24 cellular contexts compared by ENCODE assay signal in genomic region chr2:197368412-197368811, GRCh38. TPM values are rescaled to one million over a fixed set of nuclear protein-coding genes. Genes with fewer than 3 reads are reported as not detected.
A peak's percentile ranks its signal among the peaks of the same experiment; 100 is the strongest.
DNase-seq lines count a peak whose midpoint lies in the region; ATAC-seq, FAIRE-seq and TF ChIP-seq lines count a peak whose summit lies in the region.
"Had no signal": no experiment of that assay in that cellular context is flagged by ENCODE, and none has a peak within 500 bp of the region (broad histone marks: within the 10 kb centered on the region; RNA-seq: fewer than 3 reads in every experiment).

No MANE protein-coding gene starts in this region.

- no peaks in the 10 kb centered on the region for H3K27me3 ChIP-seq in gastrocnemius medialis
- H3K27me3 ChIP-seq: BE2C had no signal

- H3K27ac Mint-ChIP-seq in activated CD4-positive, alpha-beta T cell treated with anti-CD3 and anti-CD28 coated beads, Interleukin-2, amount 10 ng/mL, durations not matched to agents 7 days and 5 days, result peak overlapping the region; percentile 48
- no peak overlapping the region for H3K27ac Mint-ChIP-seq in activated CD4-positive, alpha-beta T cell treated with anti-CD3 and anti-CD28 coated beads for 36 hours
- H3K27ac Mint-ChIP-seq: H9 had no signal

- POLR2A ChIA-PET in activated CD4-positive, alpha-beta T cell treated with anti-CD3 and anti-CD28 coated beads, Interleukin-2, amount 10 ng/mL, durations not matched to agents 7 days and 5 days (lab: Charles Lee), result no interaction called here
- POLR2A ChIA-PET in activated CD4-positive, alpha-beta T cell treated with anti-CD3 and anti-CD28 coated beads for 36 hours (lab: Charles Lee), result interaction anchor here (0.6 kb wide), 1 partner anchor 348 kb away, joined by 3 read pairs; no protein-coding TSS in a partner anchor

- no peaks in the 10 kb centered on the region for H3K27me3 Mint-ChIP-seq in activated CD4-positive, alpha-beta T cell treated with anti-CD3 and anti-CD28 coated beads, Interleukin-2, amount 10 ng/mL, durations not matched to agents 7 days and 5 days
- H3K27me3 Mint-ChIP-seq in activated CD4-positive, alpha-beta T cell treated with anti-CD3 and anti-CD28 coated beads for 36 hours, result no peaks in the 10 kb centered on the region
- H3K27me3 Mint-ChIP-seq: CD4-positive, CD25-positive, alpha-beta regulatory T cell had no signal

- no peak overlapping the region for H3K4me3 ChIP-seq in gastrocnemius medialis
- H3K4me3 ChIP-seq: A549, GM12878, GM23248 had no signal

- intact Hi-C loops in activated CD4-positive, alpha-beta T cell treated with anti-CD3 and anti-CD28 coated beads for 36 hours (cut with DNase I, micrococcal nuclease), result no loop called here
- intact Hi-C loops in gastrocnemius medialis (cut with DNase I; ENCODE audit: low total_unique reads) (loop anchor here (1.0 kb wide), 1 partner anchor 24 kb away; no protein-coding TSS in a partner anchor), Right ventricle myocardium inferior (cut with DNase I) (no loop called here)

- DNase-seq in activated CD4-positive, alpha-beta T cell treated with anti-CD3 and anti-CD28 coated beads, Interleukin-2, amount 10 ng/mL, durations not matched to agents 7 days and 5 days, result no peak
- no peak for DNase-seq in activated CD4-positive, alpha-beta T cell treated with anti-CD3 and anti-CD28 coated beads for 36 hours
- no peak for DNase-seq in GM19239 (ENCODE audit: insufficient read length, low spot score)
- peak; percentile 74 to 81 for DNase-seq in gastrocnemius medialis
- no peak for DNase-seq in Right ventricle myocardium inferior (ENCODE audit: missing footprints)
- DNase-seq: 8988T; ACHN; AML-193; BE2C; CD4-positive, CD25-positive, alpha-beta regulatory T cell; CD8-positive, alpha-beta memory T cell; DMS 273 treated with DMSO at 0.1 percent for 48 hours; DMS79; EL; GDM1; GM23248; H9 had no signal

- H3K9me3 ChIP-seq in gastrocnemius medialis, result no peaks in the 10 kb centered on the region
- H3K9me3 ChIP-seq: A549, BE2C had no signal

- no peaks in the 10 kb centered on the region for H3K36me3 ChIP-seq in gastrocnemius medialis
- H3K36me3 ChIP-seq: BE2C had no signal

- in situ Hi-C loops in gastrocnemius medialis (cut with MboI; ENCODE audit: low sequenced_read_pairs in 4 of 4), result no loop called here

- no peak for ATAC-seq in activated CD4-positive, alpha-beta T cell treated with anti-CD3 and anti-CD28 coated beads for 36 hours
- peak; percentile 99 to 100 for ATAC-seq in gastrocnemius medialis
- ATAC-seq in GM21576 (IDR thresholded peaks at IDR 0.05; ENCODE audit: unreplicated experiment), result no peak
- no peak for ATAC-seq in GM21447 (IDR thresholded peaks at IDR 0.05; ENCODE audit: unreplicated experiment)
- ATAC-seq in Right ventricle myocardium inferior, result no peak
- ATAC-seq: A549, GM12878, HCT116 had no signal

- no peak overlapping the region for H3K4me3 Mint-ChIP-seq in activated CD4-positive, alpha-beta T cell treated with anti-CD3 and anti-CD28 coated beads, Interleukin-2, amount 10 ng/mL, durations not matched to agents 7 days and 5 days
- H3K4me3 Mint-ChIP-seq in activated CD4-positive, alpha-beta T cell treated with anti-CD3 and anti-CD28 coated beads for 36 hours, result no peak overlapping the region
- H3K4me3 Mint-ChIP-seq: CD4-positive, CD25-positive, alpha-beta regulatory T cell; CD8-positive, alpha-beta memory T cell; H9 had no signal

- no peak for TF ChIP-seq POLR2A in gastrocnemius medialis (IDR thresholded peaks at IDR 0.05)

- H3K4me1 Mint-ChIP-seq in activated CD4-positive, alpha-beta T cell treated with anti-CD3 and anti-CD28 coated beads, Interleukin-2, amount 10 ng/mL, durations not matched to agents 7 days and 5 days, result peaks cover 12% of the 10 kb centered on the region
- peaks cover 17% of the 10 kb centered on the region for H3K4me1 Mint-ChIP-seq in activated CD4-positive, alpha-beta T cell treated with anti-CD3 and anti-CD28 coated beads for 36 hours

- no peaks in the 10 kb centered on the region for H3K9me3 Mint-ChIP-seq in activated CD4-positive, alpha-beta T cell treated with anti-CD3 and anti-CD28 coated beads, Interleukin-2, amount 10 ng/mL, durations not matched to agents 7 days and 5 days
- no peaks in the 10 kb centered on the region for H3K9me3 Mint-ChIP-seq in activated CD4-positive, alpha-beta T cell treated with anti-CD3 and anti-CD28 coated beads for 36 hours (ENCODE audit: low read depth)
- H3K9me3 Mint-ChIP-seq: CD8-positive, alpha-beta memory T cell had no signal

- no peak for TF ChIP-seq CTCF in gastrocnemius medialis (IDR thresholded peaks at IDR 0.05 in 4 of 5, conservative IDR thresholded peaks at IDR 0.05 in 1 of 5)

- CTCF ChIA-PET in activated CD4-positive, alpha-beta T cell treated with anti-CD3 and anti-CD28 coated beads, Interleukin-2, amount 10 ng/mL, durations not matched to agents 7 days and 5 days (lab: Charles Lee), result interaction anchor here (1.0 to 1.8 kb wide), 3 partner anchors 10 to 21 kb away, joined by 3 to 6 read pairs (median 3); no protein-coding TSS in a partner anchor
- CTCF ChIA-PET in activated CD4-positive, alpha-beta T cell treated with anti-CD3 and anti-CD28 coated beads for 36 hours (lab: Charles Lee), result interaction anchor here (1.0 kb wide), 1 partner anchor 255 kb away, joined by 3 read pairs; no protein-coding TSS in a partner anchor

- peak; percentile 47 for FAIRE-seq in GM19239 (lab: Jason Lieb, UNC)
- FAIRE-seq: A549, D721Med had no signal

- H3K27ac ChIP-seq in gastrocnemius medialis, result peak overlapping the region; percentile 54 to 76 (median 69)
- H3K27ac ChIP-seq: A549, C4-2B, GM23248 had no signal

- H3K4me1 ChIP-seq in gastrocnemius medialis, result peaks cover 14 to 19% of the 10 kb centered on the region in 2 donors
- H3K4me1 ChIP-seq: A549, BE2C had no signal

- H3K36me3 Mint-ChIP-seq in activated CD4-positive, alpha-beta T cell treated with anti-CD3 and anti-CD28 coated beads, Interleukin-2, amount 10 ng/mL, durations not matched to agents 7 days and 5 days (ENCODE audit: low read depth), result no peaks in the 10 kb centered on the region
- H3K36me3 Mint-ChIP-seq in activated CD4-positive, alpha-beta T cell treated with anti-CD3 and anti-CD28 coated beads for 36 hours (ENCODE audit: low read depth), result no peaks in the 10 kb centered on the region
- H3K36me3 Mint-ChIP-seq: CD4-positive, CD25-positive, alpha-beta regulatory T cell; CD8-positive, alpha-beta memory T cell had no signal

RNA-seq across cellular contexts. Expression of gene ANKRD44, which starts 57.8 kb away (rescaled TPM):
- total RNA-seq in activated CD4-positive, alpha-beta T cell treated with anti-CD3 and anti-CD28 coated beads, Interleukin-2, amount 10 ng/mL, durations not matched to agents 7 days and 5 days, result 100 to 1,000 TPM; 223 to 283 TPM
- 100 to 1,000 TPM; 122 to 181 TPM for total RNA-seq in activated CD4-positive, alpha-beta T cell treated with anti-CD3 and anti-CD28 coated beads for 36 hours
- total RNA-seq in gastrocnemius medialis (1 to 10 TPM; 1.8 to 6.3 (median 3.0) TPM), Right ventricle myocardium inferior (10.5 TPM)

Comparison
In these comparisons a context has a peak if more than half of its experiments do, and no peak if none do; other contexts are left out.
1. DNase-seq: peak in gastrocnemius medialis (2 of 2); none in activated CD4-positive, alpha-beta T cell treated with anti-CD3 and anti-CD28 coated beads, Interleukin-2, amount 10 ng/mL, durations not matched to agents 7 days and 5 days (single experiment), activated CD4-positive, alpha-beta T cell treated with anti-CD3 and anti-CD28 coated beads for 36 hours (single experiment), GM19239 (single experiment) and Right ventricle myocardium inferior (single experiment).
2. ATAC-seq: peak in gastrocnemius medialis (2 of 2); none in activated CD4-positive, alpha-beta T cell treated with anti-CD3 and anti-CD28 coated beads for 36 hours (single experiment), GM21576 (single experiment), GM21447 (single experiment) and Right ventricle myocardium inferior (single experiment).
3. RNA of gene ANKRD44, which starts 57.8 kb away (total RNA-seq): 223 to 283 TPM in activated CD4-positive, alpha-beta T cell treated with anti-CD3 and anti-CD28 coated beads, Interleukin-2, amount 10 ng/mL, durations not matched to agents 7 days and 5 days and 122 to 181 TPM in activated CD4-positive, alpha-beta T cell treated with anti-CD3 and anti-CD28 coated beads for 36 hours; 10.5 TPM in Right ventricle myocardium inferior (single experiment) and 1.8 to 6.3 TPM in gastrocnemius medialis; every median in the first group is over 10 times any median in the second.